Comparison of ENCODE assay signal across 16 cellular contexts in genomic region chr4:30865676-30866075, GRCh38.
A peak's percentile ranks its signal among the peaks of the same experiment; 100 is the strongest.
DNase-seq lines count a peak whose midpoint lies in the region; ATAC-seq and TF ChIP-seq lines count a peak whose summit lies in the region.
"Had no signal": no experiment of that assay in that cellular context is flagged by ENCODE, and none has a peak within 500 bp of the region (broad histone marks: within the 10 kb centered on the region; RNA-seq: fewer than 3 reads in every experiment).

No MANE protein-coding gene starts in this region.

- H3K36me3 ChIP-seq in adipocyte (ENCODE audit: control insufficient read depth, insufficient read depth, low read length, severe bottlenecking): no peaks in the 10 kb centered on the region
- no peaks in the 10 kb centered on the region for H3K36me3 ChIP-seq in neuronal stem cell (replicated peaks in 1 of 2; ENCODE audit: control insufficient read depth in 2 of 2, insufficient read depth in 2 of 2, low read length in 2 of 2)

- ATAC-seq in GM18858 (IDR thresholded peaks at IDR 0.05; ENCODE audit: unreplicated experiment): no peak
- ATAC-seq in HG03135 (IDR thresholded peaks at IDR 0.05; ENCODE audit: unreplicated experiment): no peak
- ATAC-seq: CD8-positive, alpha-beta T cell; GM23338; HepG2; PC-3 had no signal

- peak; percentile 59 for DNase-seq in adipocyte (ENCODE audit: low read depth)
- DNase-seq in fibroblast of mammary gland (ENCODE audit: low read depth): peak; percentile 35
- no peak for DNase-seq in neuronal stem cell (ENCODE audit: low spot score)
- DNase-seq in NCI-H146 (lab: John Stamatoyannopoulos, UW): no peak
- DNase-seq in A172 (ENCODE audit: low spot score): no peak
- DNase-seq: CD8-positive, alpha-beta T cell; Karpas-422; NCI-H1105 treated with DMSO at 0.1 percent for 48 hours; NCI-H187 treated with DMSO at 0.1 percent for 48 hours; NCI-H446; NCI-H748 treated with DMSO at 0.1 percent for 48 hours; PC-3 had no signal

- H4K91ac ChIP-seq in neuronal stem cell (ENCODE audit: low read depth, low read length, poor library complexity): no peak overlapping the region

- no peak overlapping the region for H2BK120ac ChIP-seq in neuronal stem cell (ENCODE audit: low read depth, low read length)

- H3K27me3 ChIP-seq in adipocyte (replicated peaks; ENCODE audit: control insufficient read depth, insufficient read depth, low read length) (no peaks in the 10 kb centered on the region), neuronal stem cell (ENCODE audit: control insufficient read depth in 3 of 3, insufficient read depth in 3 of 3, low read depth in 1 of 3, low read length in 3 of 3) (no peaks in the 10 kb centered on the region)

- H3K18ac ChIP-seq in neuronal stem cell (ENCODE audit: low read length): no peak overlapping the region

- no peak overlapping the region for H3K4me2 ChIP-seq in neuronal stem cell (ENCODE audit: insufficient read depth, low read length, poor library complexity, severe bottlenecking)
- H3K4me2 ChIP-seq: GM23338 had no signal

- H2BK5ac ChIP-seq in neuronal stem cell (ENCODE audit: low read length): no peak overlapping the region

- H2AK5ac ChIP-seq in neuronal stem cell (ENCODE audit: low read depth, low read length): no peak overlapping the region

- no peak overlapping the region for H4K8ac ChIP-seq in neuronal stem cell (ENCODE audit: low read depth, low read length)

- H3K79me1 ChIP-seq in neuronal stem cell (ENCODE audit: low read depth, low read length): no peaks in the 10 kb centered on the region

- no peak overlapping the region for H3K9ac ChIP-seq in adipocyte (ENCODE audit: low read length)
- H3K9ac ChIP-seq in neuronal stem cell (ENCODE audit: low read depth, low read length, poor library complexity): no peak overlapping the region

- H3K9me3 ChIP-seq in adipocyte (ENCODE audit: control insufficient read depth, low read length) (no peaks in the 10 kb centered on the region), neuronal stem cell (replicated peaks in 1 of 2; ENCODE audit: control insufficient read depth in 2 of 2, insufficient read depth in 1 of 2, low read depth in 1 of 2, low read length in 2 of 2) (no peaks in the 10 kb centered on the region)

- H2BK12ac ChIP-seq in neuronal stem cell (ENCODE audit: low read length): no peak overlapping the region

- H3K4me3 ChIP-seq in adipocyte (ENCODE audit: low read length) (no peak overlapping the region), fibroblast of mammary gland (ENCODE audit: control insufficient read depth, low read depth, low read length) (no peak overlapping the region), neuronal stem cell (ENCODE audit: low read length in 2 of 2) (no peak overlapping the region)
- H3K4me3 ChIP-seq: GM23338 had no signal

- no peak overlapping the region for H2BK15ac ChIP-seq in neuronal stem cell (ENCODE audit: low read length)

- no peak overlapping the region for H3K27ac ChIP-seq in neuronal stem cell (replicated peaks; ENCODE audit: low read length)

- H3K14ac ChIP-seq in neuronal stem cell (ENCODE audit: low read length): no peak overlapping the region

- H3K4me1 ChIP-seq in adipocyte (ENCODE audit: control insufficient read depth, insufficient read depth, low read length) (peaks cover 25% of the 10 kb centered on the region), neuronal stem cell (ENCODE audit: control insufficient read depth in 2 of 2, insufficient read depth in 1 of 2, low read depth in 1 of 2, low read length in 2 of 2) (peaks cover 0 to 6% of the 10 kb centered on the region in 2 donors)

- no peak overlapping the region for H3K4ac ChIP-seq in neuronal stem cell (ENCODE audit: low read length)

- no CpG with 5 or more reads among the region's 3 CpGs for WGBS in neuronal stem cell (ENCODE audit: extremely low coverage in 2 of 2, insufficient read length in 2 of 2, insufficient replicate concordance in 1 of 2), 2 donors

- peak overlapping the region; percentile 49 for H2AFZ ChIP-seq in neuronal stem cell (ENCODE audit: low read length)
- H2AFZ ChIP-seq: GM23338 had no signal

- TF ChIP-seq CTCF in fibroblast of mammary gland (conservative IDR thresholded peaks at IDR 0.05; ENCODE audit: control insufficient read depth, insufficient read depth, low read depth, low read length): no peak

- H3K23ac ChIP-seq in neuronal stem cell (ENCODE audit: low read depth, low read length, poor library complexity): no peak overlapping the region

Comparison
In these comparisons a context has a peak if more than half of its experiments do, and no peak if none do; other contexts are left out.
1. DNase-seq: peak in adipocyte (single experiment) and fibroblast of mammary gland (single experiment); none in neuronal stem cell (single experiment), NCI-H146 (single experiment) and A172 (single experiment).